Comparison of ENCODE assay signal across 10 cellular contexts in the genomic region with DNA sequence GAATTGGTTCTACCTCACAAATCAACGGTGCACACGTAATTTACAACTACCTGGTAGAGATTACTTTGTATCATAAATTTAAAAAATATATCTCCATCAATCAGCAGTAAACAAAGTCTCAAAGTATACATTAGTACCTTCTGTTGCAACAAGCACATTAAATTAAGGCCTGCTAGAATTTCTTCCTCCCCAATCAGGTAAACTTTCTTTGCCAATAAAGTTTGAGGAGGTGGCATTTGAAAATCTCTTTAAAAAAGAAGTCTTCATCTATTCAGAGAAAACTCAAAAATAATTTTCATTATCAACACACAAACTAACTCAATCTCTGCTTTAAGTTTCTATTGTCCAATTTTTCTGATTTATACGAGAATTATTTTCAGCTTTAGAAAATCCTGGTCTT. TPM values are rescaled to one million over a fixed set of nuclear protein-coding genes. Genes with fewer than 3 reads are reported as not detected.
DNase-seq lines count a peak whose midpoint lies in the region; ATAC-seq and TF ChIP-seq lines count a peak whose summit lies in the region.
"Had no signal": no experiment of that assay in that cellular context is flagged by ENCODE, and none has a peak within 500 bp of the region (broad histone marks: within the 10 kb centered on the region; RNA-seq: fewer than 3 reads in every experiment).

No MANE protein-coding gene starts in this region.

- H3K27ac ChIP-seq in right atrium auricular region (peak overlapping the region; percentile 2 to 57), iPS-20b (ENCODE audit: low read length) (no peak overlapping the region), upper lobe of right lung (no peak overlapping the region), esophagus squamous epithelium (no peak overlapping the region)

- intact Hi-C loops in left cardiac atrium (cut with DNase I) (no loop called here), upper lobe of right lung (cut with DNase I) (no loop called here), esophagus squamous epithelium (cut with DNase I) (no loop called here)

- H3K36me3 ChIP-seq in right atrium auricular region (peaks cover 73% of the 10 kb centered on the region), iPS-20b (ENCODE audit: insufficient read depth, low read depth, low read length) (peaks cover 86% of the 10 kb centered on the region), upper lobe of right lung (peaks cover 83% of the 10 kb centered on the region), esophagus squamous epithelium (peaks cover 8 to 78% (median 17%) of the 10 kb centered on the region in 3 donors)

- H3K36me3 Mint-ChIP-seq in activated T-helper 17 cell treated with anti-CD3 and anti-CD28 coated beads, Interleukin-2, amount 50 U/mL, for 72 hours (ENCODE audit: low read depth): peaks cover 100% of the 10 kb centered on the region

- 49 to 53% methylated on average over 3 of the region's 3 CpGs for WGBS in esophagus squamous epithelium, 2 donors

- H3K27me3 ChIP-seq in right atrium auricular region (no peaks in the 10 kb centered on the region), iPS-20b (ENCODE audit: insufficient read depth, low read length) (no peaks in the 10 kb centered on the region), upper lobe of right lung (no peaks in the 10 kb centered on the region), esophagus squamous epithelium (no peaks in the 10 kb centered on the region)

- peak overlapping the region; percentile 89 for H3K27ac Mint-ChIP-seq in activated T-helper 17 cell treated with anti-CD3 and anti-CD28 coated beads, Interleukin-2, amount 50 U/mL, for 72 hours

- H3K4me3 Mint-ChIP-seq in activated T-helper 17 cell treated with anti-CD3 and anti-CD28 coated beads, Interleukin-2, amount 50 U/mL, for 72 hours: peak overlapping the region; percentile 95

- no peaks in the 10 kb centered on the region for H3K27me3 Mint-ChIP-seq in activated T-helper 17 cell treated with anti-CD3 and anti-CD28 coated beads, Interleukin-2, amount 50 U/mL, for 72 hours

- no peaks in the 10 kb centered on the region for H3K9me3 Mint-ChIP-seq in activated T-helper 17 cell treated with anti-CD3 and anti-CD28 coated beads, Interleukin-2, amount 50 U/mL, for 72 hours

- DNase-seq in right atrium auricular region (ENCODE audit: low spot score) (no peak), left cardiac atrium (no peak), upper lobe of right lung (no peak), dermis blood vessel endothelial cell (no peak), esophagus squamous epithelium (lab: John Stamatoyannopoulos, UW) (no peak)
- DNase-seq: NCI-H510A, posterior cingulate gyrus had no signal

- TF ChIP-seq CTCF in right atrium auricular region (IDR thresholded peaks at IDR 0.05): no peak
- TF ChIP-seq CTCF in upper lobe of right lung (IDR thresholded peaks at IDR 0.05): no peak
- TF ChIP-seq CTCF in esophagus squamous epithelium (IDR thresholded peaks at IDR 0.05): no peak

- TF ChIP-seq POLR2A in esophagus squamous epithelium (IDR thresholded peaks at IDR 0.05): no peak

- H3K9ac ChIP-seq in iPS-20b (ENCODE audit: low read depth, low read length): no peak overlapping the region

- no peak overlapping the region for H3K4me3 ChIP-seq in right atrium auricular region
- H3K4me3 ChIP-seq in iPS-20b (ENCODE audit: low read length): peak overlapping the region; percentile 100
- H3K4me3 ChIP-seq in upper lobe of right lung: peak overlapping the region; percentile 6
- H3K4me3 ChIP-seq in esophagus squamous epithelium: peak overlapping the region in 1 of 4 donors; percentile 97

- peaks cover 51% of the 10 kb centered on the region for H3K4me1 Mint-ChIP-seq in activated T-helper 17 cell treated with anti-CD3 and anti-CD28 coated beads, Interleukin-2, amount 50 U/mL, for 72 hours

- no peaks in the 10 kb centered on the region for H3K9me3 ChIP-seq in right atrium auricular region
- H3K9me3 ChIP-seq in iPS-20b (ENCODE audit: insufficient read depth, low read depth, low read length): no peaks in the 10 kb centered on the region
- no peaks in the 10 kb centered on the region for H3K9me3 ChIP-seq in upper lobe of right lung
- H3K9me3 ChIP-seq in esophagus squamous epithelium: no peaks in the 10 kb centered on the region

- ATAC-seq in left cardiac atrium (no peak), upper lobe of right lung (no peak), HG03354 (IDR thresholded peaks at IDR 0.05; ENCODE audit: poor library complexity, severe bottlenecking, unreplicated experiment) (no peak)
- no peak for ATAC-seq in activated T-helper 17 cell treated with anti-CD3 and anti-CD28 coated beads, Interleukin-2, amount 50 U/mL, for 72 hours (replicated peaks)

- H3K4me1 ChIP-seq in right atrium auricular region (peaks cover 0 to 60% of the 10 kb centered on the region in 2 donors), iPS-20b (ENCODE audit: insufficient read depth, low read length) (peaks cover 20% of the 10 kb centered on the region), upper lobe of right lung (peaks cover 57% of the 10 kb centered on the region), esophagus squamous epithelium (peaks cover 29 to 63% (median 44%) of the 10 kb centered on the region in 3 donors)

RNA-seq across cellular contexts. Expression of gene CCNL1, which starts 4.4 kb away (rescaled TPM):
- 10 to 100 TPM; 43.8 to 44.3 TPM for total RNA-seq in right atrium auricular region
- 10 to 100 TPM; 44.9 to 64.2 TPM for total RNA-seq in left cardiac atrium
- total RNA-seq in activated T-helper 17 cell treated with anti-CD3 and anti-CD28 coated beads, Interleukin-2, amount 50 U/mL, for 72 hours: 100 to 1,000 TPM; 173 to 194 TPM
- 140 TPM for total RNA-seq in upper lobe of right lung
- total RNA-seq in dermis blood vessel endothelial cell: 87.8 and 195 TPM in 2 replicates
- total RNA-seq in esophagus squamous epithelium: 100 to 1,000 TPM in 2 of 4 donors, 10 to 100 TPM in 2; 51.0 to 185 (median 121) TPM

Comparison
In these comparisons a context has a peak if more than half of its experiments do, and no peak if none do; other contexts are left out.
1. H3K27ac ChIP-seq: peak in right atrium auricular region (2 of 2); none in iPS-20b (single experiment), upper lobe of right lung (single experiment) and esophagus squamous epithelium (0 of 4).
2. H3K4me3 ChIP-seq: peak in iPS-20b (single experiment) and upper lobe of right lung (single experiment); none in right atrium auricular region (0 of 2).